In genomic region chr20:63739129-63740069, GRCh38 we compare ENCODE assay signal across 8 cellular contexts. TPM values are rescaled to one million over a fixed set of nuclear protein-coding genes. Genes with fewer than 3 reads are reported as not detected.
DNase-seq lines count a peak whose midpoint lies in the region; ATAC-seq and TF ChIP-seq lines count a peak whose summit lies in the region.

Gene SLC2A4RG (plus strand): TSS chr20:63739776. CDS start chr20:63739913, 137 bp downstream.

- peak within 1 kb of the TSS; percentile 94 for H3K4me2 ChIP-seq in KMS-11
- peak within 1 kb of the TSS; percentile 89 for H3K4me2 ChIP-seq in osteoblast (ENCODE audit: insufficient read depth, low read length)

- H3K27ac ChIP-seq in KMS-11 (peak within 1 kb of the TSS; percentile 28; the same call in 1 of the 2 replicates), cardiac muscle cell (peak within 1 kb of the TSS; percentile 74), osteoblast (ENCODE audit: low read depth, low read length) (peak within 1 kb of the TSS; percentile 54)

- TF ChIP-seq CTCF in KMS-11 (conservative IDR thresholded peaks at IDR 0.05; ENCODE audit: low read depth, low read length) (no peak), cardiac muscle cell (IDR thresholded peaks at IDR 0.05; ENCODE audit: low read depth, low read length) (no peak), osteoblast (IDR thresholded peaks at IDR 0.05; ENCODE audit: extremely low read depth, low read depth, low read length) (no peak)

- DNase-seq in Caki2 (ENCODE audit: low read depth) (peak; percentile 62), SKM-1 (lab: John Stamatoyannopoulos, UW; ENCODE audit: unreplicated experiment) (peak; percentile 13), amniotic stem cell (lab: John Stamatoyannopoulos, UW) (peak; percentile 41), cardiac muscle cell (ENCODE audit: low read depth in 1 of 2, low spot score in 1 of 2) (peak; percentile 83 to 92), osteoblast (ENCODE audit: insufficient read length, low spot score, missing footprints) (peak; percentile 100), NK-92 (lab: John Stamatoyannopoulos, UW; ENCODE audit: unreplicated experiment) (no peak)

- H3K27me3 ChIP-seq in KMS-11 (ENCODE audit: insufficient read depth, low read depth): no peaks in the 10 kb centered on the region
- no peaks in the 10 kb centered on the region for H3K27me3 ChIP-seq in cardiac muscle cell
- H3K27me3 ChIP-seq in osteoblast (ENCODE audit: insufficient read depth, low read length): no peaks in the 10 kb centered on the region

- H3K4me1 ChIP-seq in KMS-11 (ENCODE audit: low read depth, poor library complexity, severe bottlenecking): peaks cover 31% of the 10 kb centered on the region
- peaks cover 19% of the 10 kb centered on the region for H3K4me1 ChIP-seq in cardiac muscle cell (ENCODE audit: low read depth)
- peaks cover 9% of the 10 kb centered on the region for H3K4me1 ChIP-seq in osteoblast (ENCODE audit: insufficient read depth, low read length)

- H3K9ac ChIP-seq in KMS-11: peak within 1 kb of the TSS; percentile 75; the same call in 1 of the 2 replicates

- in situ Hi-C loops in Caki2 (cut with HindIII; ENCODE audit: low pct_unique_long_range_greater_than_20kb, low sequenced_read_pairs): no loop called here

- H3K4me3 ChIP-seq in KMS-11 (IDR thresholded peaks at IDR 0.05; ENCODE audit: insufficient read depth, low read depth, low read length) (no peak within 1 kb of the TSS), cardiac muscle cell (peak within 1 kb of the TSS; percentile 67), osteoblast (ENCODE audit: insufficient read depth, low read length) (peak within 1 kb of the TSS; percentile 77)

- H2AFZ ChIP-seq in KMS-11 (ENCODE audit: low read depth): no peak within 1 kb of the TSS
- no peak within 1 kb of the TSS for H2AFZ ChIP-seq in osteoblast (ENCODE audit: low read length)

- H4K20me1 ChIP-seq in KMS-11 (ENCODE audit: insufficient read depth): no peaks in the 10 kb centered on the region
- H4K20me1 ChIP-seq in osteoblast (ENCODE audit: insufficient read depth, low read length): peaks cover 12% of the 10 kb centered on the region

- peak; percentile 47 for ATAC-seq in GM21390 (IDR thresholded peaks at IDR 0.05; ENCODE audit: unreplicated experiment)

- H3K9me3 ChIP-seq in cardiac muscle cell (ENCODE audit: low read depth) (no peaks in the 10 kb centered on the region), osteoblast (ENCODE audit: low read depth, low read length) (no peaks in the 10 kb centered on the region)

- H3K79me2 ChIP-seq in KMS-11 (ENCODE audit: insufficient read depth, low read depth) (peaks cover 8% of the 10 kb centered on the region; the same call in 1 of the 2 replicates), osteoblast (ENCODE audit: insufficient read depth, low read length) (peaks cover 4% of the 10 kb centered on the region)

- H3K36me3 ChIP-seq in KMS-11 (ENCODE audit: insufficient read depth) (no peaks in the 10 kb centered on the region), cardiac muscle cell (peaks cover 28% of the 10 kb centered on the region), osteoblast (ENCODE audit: insufficient read depth, low read length) (peaks cover 26% of the 10 kb centered on the region)

RNA-seq across cellular contexts. Expression of gene SLC2A4RG, which starts in this region (rescaled TPM):
- 166 and 300 TPM in 2 replicates for total RNA-seq in Caki2 (2014; rRNA removed; shearing (Covaris generic); ENCODE audit: low replicate concordance)
- 79.2 and 177 TPM in 2 replicates for total RNA-seq in cardiac muscle cell
- 46.6 and 58.0 TPM in 2 replicates for polyA plus RNA-seq in cardiac muscle cell
- total RNA-seq in osteoblast: 27.5 and 29.5 TPM in 2 replicates
